ENCODE assay signal across 8 cellular contexts in genomic region chr3:129824926-129825541, GRCh38.
DNase-seq lines count a peak whose midpoint lies in the region; ATAC-seq, FAIRE-seq and TF ChIP-seq lines count a peak whose summit lies in the region.

No MANE protein-coding gene starts in this region.

- H3K9me3 ChIP-seq in T-helper 17 cell (ENCODE audit: control insufficient read depth, low read length, poor library complexity, severe bottlenecking) (no peaks in the 10 kb centered on the region), HepG2 (ENCODE audit: low read length) (no peaks in the 10 kb centered on the region)

- no peak overlapping the region for H3K9ac ChIP-seq in HepG2 (ENCODE audit: insufficient read depth, low read depth, low read length)

- H3K27me3 Mint-ChIP-seq in T-helper 17 cell = no peaks in the 10 kb centered on the region
- H3K27me3 Mint-ChIP-seq in central memory CD8-positive, alpha-beta T cell = no peaks in the 10 kb centered on the region
- H3K27me3 Mint-ChIP-seq in stimulated activated naive CD8-positive, alpha-beta T cell treated with anti-CD3 and anti-CD28 coated beads, Interleukin-15, amount 100 ng/mL, for 72 hours = no peaks in the 10 kb centered on the region

- H3K36me3 ChIP-seq in HepG2 (replicated peaks in 1 of 2; ENCODE audit: control insufficient read depth in 1 of 2, insufficient read depth in 2 of 2, low read length in 2 of 2) = peaks cover 1 to 7% of the 10 kb centered on the region in 2 experiments; a peak in 4 of 5 replicates

- H2AFZ ChIP-seq in HepG2 (ENCODE audit: low read length) = no peak overlapping the region

- peak overlapping the region; percentile 19 for H3K27ac Mint-ChIP-seq in T-helper 17 cell
- H3K27ac Mint-ChIP-seq in central memory CD8-positive, alpha-beta T cell (ENCODE audit: low read depth) = peak overlapping the region; percentile 1
- no peak overlapping the region for H3K27ac Mint-ChIP-seq in stimulated activated naive CD8-positive, alpha-beta T cell treated with anti-CD3 and anti-CD28 coated beads, Interleukin-15, amount 100 ng/mL, for 72 hours

- intact Hi-C loops in HepG2 (cut with micrococcal nuclease; ENCODE audit: unreplicated experiment) = loop anchor here (1.0 to 5.0 kb wide), 4 partner anchors 175 to 443 kb away; no protein-coding TSS in a partner anchor

- peak overlapping the region; percentile 41 for H3K4me3 Mint-ChIP-seq in T-helper 17 cell
- no peak overlapping the region for H3K4me3 Mint-ChIP-seq in central memory CD8-positive, alpha-beta T cell
- H3K4me3 Mint-ChIP-seq in stimulated activated naive CD8-positive, alpha-beta T cell treated with anti-CD3 and anti-CD28 coated beads, Interleukin-15, amount 100 ng/mL, for 72 hours = no peak overlapping the region

- no TSS peak for BruUV-seq in HepG2 (replicated peaks; lab: Mats Ljungman, UMichigan)

- peak; percentile 93 for FAIRE-seq in HepG2 (lab: Jason Lieb, UNC)

- peak; percentile 83 for TF ChIP-seq CTCF in HepG2 (CRISPR knock-in tag; IDR thresholded peaks at IDR 0.05)

- H3K27me3 ChIP-seq in HepG2 (ENCODE audit: control insufficient read depth in 1 of 2, insufficient read depth in 2 of 2, low read length in 2 of 2) = no peaks in the 10 kb centered on the region

- in situ Hi-C loops in HepG2 (cut with HindIII; ENCODE audit: extremely low pct_ligation_motif_present, low pct_unique_long_range_greater_than_20kb) = loop anchor here (5.0 kb wide), 1 partner anchor 173 kb away; no protein-coding TSS in a partner anchor

- peak; percentile 49 for ATAC-seq in GM18511 (IDR thresholded peaks at IDR 0.05; ENCODE audit: unreplicated experiment)
- ATAC-seq in T-helper 17 cell = peak; percentile 55
- ATAC-seq in central memory CD8-positive, alpha-beta T cell (replicated peaks; ENCODE audit: extremely low read depth, poor library complexity, severe bottlenecking) = no peak
- ATAC-seq in HepG2 = peak; percentile 75
- ATAC-seq in stimulated activated naive CD8-positive, alpha-beta T cell treated with anti-CD3 and anti-CD28 coated beads, Interleukin-15, amount 100 ng/mL, for 72 hours = peak; percentile 66
- ATAC-seq in HG02759 (IDR thresholded peaks at IDR 0.05; ENCODE audit: unreplicated experiment) = no peak

- no peaks in the 10 kb centered on the region for H3K36me3 Mint-ChIP-seq in T-helper 17 cell (ENCODE audit: low read depth)
- H3K36me3 Mint-ChIP-seq in central memory CD8-positive, alpha-beta T cell (ENCODE audit: insufficient read depth) = no peaks in the 10 kb centered on the region

- no peak overlapping the region for H3K27ac ChIP-seq in HepG2 (ENCODE audit: extremely low read length, insufficient read depth, low read length)

- peaks cover 19% of the 10 kb centered on the region for H3K4me1 Mint-ChIP-seq in T-helper 17 cell
- H3K4me1 Mint-ChIP-seq in central memory CD8-positive, alpha-beta T cell = peaks cover 25% of the 10 kb centered on the region
- peaks cover 20% of the 10 kb centered on the region for H3K4me1 Mint-ChIP-seq in stimulated activated naive CD8-positive, alpha-beta T cell treated with anti-CD3 and anti-CD28 coated beads, Interleukin-15, amount 100 ng/mL, for 72 hours

- TF ChIP-seq POLR2A in HepG2 (IDR thresholded peaks at IDR 0.05; ENCODE audit: insufficient read depth in 1 of 2, low read depth in 2 of 2, low read length in 2 of 2) = no peak

- H3K9me3 Mint-ChIP-seq in central memory CD8-positive, alpha-beta T cell = no peaks in the 10 kb centered on the region
- H3K9me3 Mint-ChIP-seq in stimulated activated naive CD8-positive, alpha-beta T cell treated with anti-CD3 and anti-CD28 coated beads, Interleukin-15, amount 100 ng/mL, for 72 hours = no peaks in the 10 kb centered on the region

- WGBS in HepG2 (ENCODE audit: low lambda C conversion rate) = 48% methylated on average over 3 of the region's 3 CpGs

- TF ChIP-seq EP300 in HepG2 (IDR thresholded peaks at IDR 0.05; ENCODE audit: low read depth in 2 of 2, low read length in 2 of 2) = no peak
- TF ChIP-seq EP300 in HepG2 (CRISPR knock-in tag; IDR thresholded peaks at IDR 0.05; ENCODE audit: borderline replicate concordance) = no peak

- H4K20me1 ChIP-seq in HepG2 (ENCODE audit: insufficient read depth, low read length) = no peaks in the 10 kb centered on the region

- H3K4me3 ChIP-seq in HepG2 (replicated peaks in 1 of 3; ENCODE audit: insufficient read depth in 1 of 3, low read depth in 2 of 3, low read length in 3 of 3) = no peak overlapping the region

- CTCF ChIA-PET in HepG2 (lab: Yijun Ruan, JAX; ENCODE audit: low intra/inter-chr PET ratio, low total read pairs) = interaction anchor here (1.6 to 4.2 kb wide), 4 partner anchors 109 to 198 kb away, joined by 3 to 44 read pairs (median 14); no protein-coding TSS in a partner anchor

- H3K79me2 ChIP-seq in HepG2 (ENCODE audit: insufficient read depth, low read length) = no peaks in the 10 kb centered on the region

- DNase-seq in Ammon's horn (ENCODE audit: low spot score) (peak; percentile 76), NCI-H1105 treated with DMSO at 0.1 percent for 48 hours (lab: John Stamatoyannopoulos, UW) (peak; percentile 72), T-helper 17 cell (peak in 1 of 3 donors; percentile 18), HepG2 (ENCODE audit: low spot score) (peak; percentile 62)
- DNase-seq in central memory CD8-positive, alpha-beta T cell (ENCODE audit: low spot score in 2 of 2) = peak in 1 of 2 donors; percentile 18
- peak; percentile 44 to 51 for DNase-seq in stimulated activated naive CD8-positive, alpha-beta T cell treated with anti-CD3 and anti-CD28 coated beads, Interleukin-15, amount 100 ng/mL, for 72 hours

- H3K4me1 ChIP-seq in HepG2 (ENCODE audit: insufficient read depth, low read length) = peaks cover 20% of the 10 kb centered on the region

- POLR2A ChIA-PET in HepG2 (lab: Yijun Ruan, JAX) = no interaction called here

- H3K4me2 ChIP-seq in HepG2 (ENCODE audit: low read depth, low read length) = no peak overlapping the region

- peak; percentile 72 for TF ChIP-seq RAD21 in HepG2 (CRISPR knock-in tag; IDR thresholded peaks at IDR 0.05)

TF ChIP-seq in HepG2, 621 proteins besides CTCF, POLR2A, EP300 and RAD21:
- TF ChIP-seq ZNF546 (CRISPR knock-in tag; conservative IDR thresholded peaks at IDR 0.05) = no peak
- peak; percentile 88 for TF ChIP-seq SMC3 (IDR thresholded peaks at IDR 0.05; ENCODE audit: low read length)
- peak; percentile 82 for TF ChIP-seq MIXL1 (CRISPR knock-in tag; IDR thresholded peaks at IDR 0.05)
- TF ChIP-seq TBX3 (IDR thresholded peaks at IDR 0.05; ENCODE audit: borderline replicate concordance) = peak; percentile 19; the same call in 1 of the 2 replicates
- TF ChIP-seq ZNF24 (IDR thresholded peaks at IDR 0.05) = peak; percentile 76; the same call in 1 of the 2 replicates
- TF ChIP-seq SAP130 (CRISPR knock-in tag; IDR thresholded peaks at IDR 0.05; ENCODE audit: low read depth) = 0 out of 2 replicates have a peak, but pooled peaks have one; percentile 32
- TF ChIP-seq ZFP36L1 (CRISPR knock-in tag; IDR thresholded peaks at IDR 0.05) = no peak
- no peak for TF ChIP-seq NFIC (IDR thresholded peaks at IDR 0.05; ENCODE audit: low read length)
- 0 out of 2 replicates have a peak, but pooled peaks have one; percentile 49 for TF ChIP-seq NKX3-1 (CRISPR knock-in tag; IDR thresholded peaks at IDR 0.05)
- TF ChIP-seq MED1 (CRISPR knock-in tag; IDR thresholded peaks at IDR 0.05) = 0 out of 2 replicates have a peak, but pooled peaks have one; percentile 14
- TF ChIP-seq ZNF652 (CRISPR knock-in tag; IDR thresholded peaks at IDR 0.05; ENCODE audit: borderline replicate concordance, low read depth) = peak; percentile 21; the same call in 1 of the 2 replicates
- 0 out of 2 replicates have a peak, but pooled peaks have one; percentile 30 for TF ChIP-seq MIER3 (CRISPR knock-in tag; IDR thresholded peaks at IDR 0.05; ENCODE audit: borderline replicate concordance)
- TF ChIP-seq ZKSCAN1 (IDR thresholded peaks at IDR 0.05; ENCODE audit: low read length) = no peak
- TF ChIP-seq STAG1 (CRISPR knock-in tag; IDR thresholded peaks at IDR 0.05) = peak; percentile 91
- no peak for TF ChIP-seq LCORL (IDR thresholded peaks at IDR 0.05)
- TF ChIP-seq LCORL (CRISPR knock-in tag; IDR thresholded peaks at IDR 0.05) = 0 out of 2 replicates have a peak, but pooled peaks have one; percentile 17

Comparison
In these comparisons a context has a peak if more than half of its experiments do, and no peak if none do; other contexts are left out.
1. ATAC-seq: peak in GM18511 (single experiment), T-helper 17 cell (single experiment), HepG2 (single experiment) and stimulated activated naive CD8-positive, alpha-beta T cell treated with anti-CD3 and anti-CD28 coated beads, Interleukin-15, amount 100 ng/mL, for 72 hours (single experiment); none in central memory CD8-positive, alpha-beta T cell (single experiment) and HG02759 (single experiment).
2. H3K27ac Mint-ChIP-seq: peak in T-helper 17 cell (single experiment) and central memory CD8-positive, alpha-beta T cell (single experiment); none in stimulated activated naive CD8-positive, alpha-beta T cell treated with anti-CD3 and anti-CD28 coated beads, Interleukin-15, amount 100 ng/mL, for 72 hours (0 of 2).